In the genomic region with DNA sequence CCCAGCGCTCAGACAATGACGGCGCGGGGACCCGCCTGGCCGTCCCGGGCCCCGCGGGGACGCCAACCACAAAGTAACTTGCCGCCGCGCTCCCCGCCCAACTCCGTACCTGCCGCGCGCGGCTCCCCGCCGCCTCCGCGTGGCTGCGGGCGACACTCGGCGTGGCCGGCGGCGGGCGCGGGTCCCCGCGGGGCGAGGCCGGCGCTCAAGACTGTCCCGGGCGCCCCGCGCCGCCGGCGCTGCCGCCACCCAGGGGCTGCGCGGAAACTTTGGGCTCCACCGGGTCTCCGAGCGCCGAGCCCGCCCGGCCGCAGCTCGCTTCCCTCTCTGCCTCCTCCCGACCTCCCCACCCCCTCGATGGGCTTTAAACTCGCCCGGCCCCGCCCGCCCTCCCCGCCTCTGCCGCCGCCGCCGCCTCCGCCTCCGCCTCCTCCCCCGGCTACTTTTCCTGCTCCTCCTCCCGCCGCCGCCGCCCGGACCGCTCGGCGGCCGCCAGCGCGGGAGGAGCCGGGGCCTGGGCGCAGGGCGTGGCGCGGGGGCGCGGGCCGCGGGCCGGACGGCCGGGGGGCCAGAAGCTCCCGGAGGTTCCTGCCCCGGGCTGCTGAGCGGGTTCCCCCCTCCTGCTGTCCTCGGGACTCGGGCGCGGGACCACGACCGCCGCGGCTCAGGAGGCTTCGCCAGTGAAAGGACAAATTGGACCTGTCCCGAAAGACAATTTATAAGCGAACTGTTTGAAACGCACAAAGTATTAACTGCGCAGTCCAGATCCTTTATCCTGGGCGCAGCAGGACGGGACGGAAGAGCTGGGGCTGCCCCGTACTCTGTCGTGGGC, we compare ENCODE assay signal across 8 cellular contexts. TPM values are rescaled to one million over a fixed set of nuclear protein-coding genes. Genes with fewer than 3 reads are reported as not detected.
DNase-seq lines count a peak whose midpoint lies in the region; ATAC-seq and TF ChIP-seq lines count a peak whose summit lies in the region.

No MANE protein-coding gene starts in this region.

- H3K9me3 Mint-ChIP-seq in naive B cell, result peaks cover 0 to 25% (median 8%) of the 10 kb centered on the region in 7 donors

- peak overlapping the region; percentile 25 to 81 (median 60) for H3K4me3 ChIP-seq in fibroblast of lung (replicated peaks in 1 of 4; ENCODE audit: control extremely low read depth in 1 of 4, insufficient read depth in 1 of 4, low read depth in 3 of 4, low read length in 4 of 4)

- H3K36me3 ChIP-seq in fibroblast of lung (ENCODE audit: control insufficient read depth, insufficient read depth, low read length), result no peaks in the 10 kb centered on the region

- H3K36me3 Mint-ChIP-seq in naive B cell, result no peaks in the 10 kb centered on the region

- H3K27me3 Mint-ChIP-seq in naive B cell, result peaks cover 55 to 64% (median 56%) of the 10 kb centered on the region in 3 donors

- H3K27ac Mint-ChIP-seq in naive B cell, result no peak overlapping the region

- DNase-seq in EL (peak; percentile 65), NCI-H446 treated with DMSO at 0.1 percent for 48 hours (lab: John Stamatoyannopoulos, UW) (peak; percentile 18), activated T-cell treated with anti-CD3 and anti-CD28 coated beads for 4 hours (peak; percentile 15), fibroblast of lung (ENCODE audit: low read depth in 2 of 2) (peak; percentile 55 to 57), naive B cell (no peak)

- H3K79me2 ChIP-seq in fibroblast of lung (ENCODE audit: control insufficient read depth, insufficient read depth, low read length), result peaks cover 37% of the 10 kb centered on the region

- TF ChIP-seq CTCF in fibroblast of lung (conservative IDR thresholded peaks at IDR 0.05 in 1 of 2, IDR thresholded peaks at IDR 0.05 in 1 of 2; ENCODE audit: low read depth in 1 of 2, low read length in 2 of 2), result no peak

- H4K20me1 ChIP-seq in fibroblast of lung (ENCODE audit: control insufficient read depth, extremely low read depth, insufficient read depth, low read length), result no peaks in the 10 kb centered on the region

- ATAC-seq in naive B cell (ENCODE audit: low read depth in 2 of 2), result peak in 1 of 2 donors; percentile 23
- ATAC-seq in HG03280 (IDR thresholded peaks at IDR 0.05; ENCODE audit: unreplicated experiment), result no peak
- no peak for ATAC-seq in HG03095 (IDR thresholded peaks at IDR 0.05; ENCODE audit: unreplicated experiment)
- no peak for ATAC-seq in HG02973 (IDR thresholded peaks at IDR 0.05; ENCODE audit: unreplicated experiment)

- peak overlapping the region; percentile 45 for H3K9ac ChIP-seq in fibroblast of lung (ENCODE audit: insufficient read depth, low read length)

- no peaks in the 10 kb centered on the region for H3K4me1 ChIP-seq in fibroblast of lung (ENCODE audit: control insufficient read depth, extremely low read depth, insufficient read depth, low read length)

- no peak overlapping the region for H2AFZ ChIP-seq in fibroblast of lung (ENCODE audit: low read length)

- H3K4me3 Mint-ChIP-seq in naive B cell, result peak overlapping the region in 7 of 8 donors; percentile 9 to 84 (median 75)

- H3K4me2 ChIP-seq in fibroblast of lung (ENCODE audit: extremely low read depth, insufficient read depth, low read length), result peak overlapping the region; percentile 81

- H3K9me3 ChIP-seq in fibroblast of lung (ENCODE audit: control insufficient read depth, insufficient read depth, low read depth, low read length), result no peaks in the 10 kb centered on the region

- no peak overlapping the region for H3K27ac ChIP-seq in fibroblast of lung (ENCODE audit: insufficient read depth, low read length)

- peaks cover 5% of the 10 kb centered on the region for H3K27me3 ChIP-seq in fibroblast of lung (ENCODE audit: control insufficient read depth, insufficient read depth, low read length)

- H3K4me1 Mint-ChIP-seq in naive B cell, result peaks cover 3 to 12% (median 5%) of the 10 kb centered on the region in 3 donors

RNA-seq across cellular contexts. Expression of gene GRB10, which starts 10.6 kb away (rescaled TPM):
- total RNA-seq in fibroblast of lung, result 40.8 and 64.1 TPM in 2 replicates
- polyA plus RNA-seq in fibroblast of lung, result 10.7 and 11.1 TPM in 2 replicates
- polyA plus RNA-seq in fibroblast of lung (2012), result 17.2 and 17.7 TPM in 2 replicates
- 31.0 and 33.8 TPM in 2 replicates for polyA minus RNA-seq in fibroblast of lung (ENCODE audit: low replicate concordance)
- polyA plus RNA-seq in naive B cell (ENCODE audit: low read depth in 6 of 6), result under 1 TPM in 1 of 6 donors, not detected in 5; 0.24 TPM

Comparison
In these comparisons a context has a peak if more than half of its experiments do, and no peak if none do; other contexts are left out.
1. RNA of gene GRB10, which starts 10.6 kb away (polyA plus RNA-seq): 10.7 to 17.7 TPM in fibroblast of lung; 0.24 TPM in naive B cell; every median in the first group is over 4 times any median in the second.